In the genomic region with DNA sequence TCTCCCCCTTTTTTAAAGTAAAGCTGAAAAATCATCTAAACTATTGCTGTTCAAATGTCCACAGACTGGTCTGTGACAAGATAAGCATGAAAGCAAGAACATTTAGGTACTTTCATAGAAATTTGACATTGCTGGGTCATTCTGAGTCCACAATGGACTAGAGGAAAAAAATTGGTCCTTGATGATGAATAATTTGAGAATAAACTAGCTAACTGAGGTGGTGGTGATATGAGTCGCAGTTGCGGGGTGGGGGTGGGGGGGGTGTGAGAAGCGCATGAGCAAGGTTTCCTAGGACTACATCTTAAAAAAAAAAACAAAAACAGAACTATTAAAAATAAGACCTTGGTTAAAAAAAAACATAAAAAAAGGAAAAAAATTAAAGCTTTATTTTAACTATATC, we compare ENCODE assay signal across 23 cellular contexts.
DNase-seq lines count a peak whose midpoint lies in the region; ATAC-seq lines count a peak whose summit lies in the region.
"Had no signal": no experiment of that assay in that cellular context is flagged by ENCODE, and none has a peak within 500 bp of the region (broad histone marks: within the 10 kb centered on the region; RNA-seq: fewer than 3 reads in every experiment).

No MANE protein-coding gene starts in this region.

- DNase-seq in activated CD4-positive, CD25-positive, alpha-beta regulatory T cell treated with anti-CD3 and anti-CD28 coated beads, Interleukin-2, amount 50 U/mL, for 72 hours: no peak
- DNase-seq in CD4-positive, CD25-positive, alpha-beta regulatory T cell: no peak
- DNase-seq in T-helper 17 cell (no peak), activated gamma-delta T cell (lab: John Stamatoyannopoulos, UW) (no peak), T-helper 9 cell (no peak), HT-29 (ENCODE audit: low spot score) (no peak)
- no peak for DNase-seq in effector memory CD8-positive, alpha-beta T cell
- DNase-seq: 8988T; adrenal gland; AML-193; brain microvascular endothelial cell; Caco-2; effector CD8-positive, alpha-beta T cell; EL; NCI-H1105; NCI-H2029 treated with DMSO at 0.1 percent for 48 hours; NCI-H446; PC-3; SHP77 had no signal

- peak; percentile 12 to 34 for ATAC-seq in activated CD4-positive, CD25-positive, alpha-beta regulatory T cell treated with anti-CD3 and anti-CD28 coated beads, Interleukin-2, amount 50 U/mL, for 24 hours
- no peak for ATAC-seq in CD4-positive, CD25-positive, alpha-beta regulatory T cell (ENCODE audit: low read depth in 2 of 2)
- no peak for ATAC-seq in T-helper 17 cell
- ATAC-seq in effector memory CD8-positive, alpha-beta T cell (replicated peaks): peak; percentile 32
- ATAC-seq: esophagus mucosa, PC-3 had no signal

- peaks cover 57% of the 10 kb centered on the region for H3K4me1 ChIP-seq in CD4-positive, CD25-positive, alpha-beta regulatory T cell (ENCODE audit: control insufficient read depth, insufficient read depth, low read length, poor library complexity, severe bottlenecking)
- H3K4me1 ChIP-seq: prostate gland had no signal

- H3K27ac Mint-ChIP-seq in CD4-positive, CD25-positive, alpha-beta regulatory T cell: peak overlapping the region in 2 of 3 donors; percentile 11 to 42
- H3K27ac Mint-ChIP-seq in T-helper 17 cell: no peak overlapping the region
- H3K27ac Mint-ChIP-seq in effector memory CD8-positive, alpha-beta T cell: peak overlapping the region; percentile 50 to 56

- H3K4me3 ChIP-seq in CD4-positive, CD25-positive, alpha-beta regulatory T cell (ENCODE audit: low read depth, low read length): peak overlapping the region; percentile 67
- H3K4me3 ChIP-seq: adrenal gland, lung, prostate gland had no signal

- H3K4me3 Mint-ChIP-seq in CD4-positive, CD25-positive, alpha-beta regulatory T cell: peak overlapping the region; percentile 30 to 76 (median 50)
- peak overlapping the region; percentile 67 for H3K4me3 Mint-ChIP-seq in T-helper 17 cell
- H3K4me3 Mint-ChIP-seq in effector memory CD8-positive, alpha-beta T cell: peak overlapping the region; percentile 63 to 66

- H3K27ac ChIP-seq in CD4-positive, CD25-positive, alpha-beta regulatory T cell (ENCODE audit: insufficient read depth, low read length, poor library complexity, severe bottlenecking): no peak overlapping the region
- H3K27ac ChIP-seq: adrenal gland, brain microvascular endothelial cell, prostate gland had no signal

- no peaks in the 10 kb centered on the region for H3K9me3 Mint-ChIP-seq in CD4-positive, CD25-positive, alpha-beta regulatory T cell
- H3K9me3 Mint-ChIP-seq in effector memory CD8-positive, alpha-beta T cell: no peaks in the 10 kb centered on the region

- peaks cover 8% of the 10 kb centered on the region for H3K36me3 ChIP-seq in CD4-positive, CD25-positive, alpha-beta regulatory T cell (ENCODE audit: control insufficient read depth, insufficient read depth, low read length)
- H3K36me3 ChIP-seq: adrenal gland, brain microvascular endothelial cell, prostate gland had no signal

- no peaks in the 10 kb centered on the region for H3K9me3 ChIP-seq in CD4-positive, CD25-positive, alpha-beta regulatory T cell (ENCODE audit: control insufficient read depth in 2 of 2, low read length in 2 of 2)
- no peaks in the 10 kb centered on the region for H3K9me3 ChIP-seq in T-helper 17 cell (ENCODE audit: control insufficient read depth, low read length, poor library complexity, severe bottlenecking)
- H3K9me3 ChIP-seq: adrenal gland, Caco-2, prostate gland had no signal

- no peaks in the 10 kb centered on the region for H3K27me3 Mint-ChIP-seq in CD4-positive, CD25-positive, alpha-beta regulatory T cell
- H3K27me3 Mint-ChIP-seq in T-helper 17 cell: no peaks in the 10 kb centered on the region
- H3K27me3 Mint-ChIP-seq in effector memory CD8-positive, alpha-beta T cell: no peaks in the 10 kb centered on the region

- H3K27me3 ChIP-seq in CD4-positive, CD25-positive, alpha-beta regulatory T cell (ENCODE audit: control insufficient read depth, insufficient read depth, low read length): no peaks in the 10 kb centered on the region
- H3K27me3 ChIP-seq: adrenal gland, brain microvascular endothelial cell had no signal

- H3K36me3 Mint-ChIP-seq in CD4-positive, CD25-positive, alpha-beta regulatory T cell: peaks cover 15% of the 10 kb centered on the region
- H3K36me3 Mint-ChIP-seq in T-helper 17 cell (ENCODE audit: low read depth): peaks cover 2% of the 10 kb centered on the region
- peaks cover 10% of the 10 kb centered on the region for H3K36me3 Mint-ChIP-seq in effector memory CD8-positive, alpha-beta T cell (ENCODE audit: insufficient read depth)

- peaks cover 43 to 68% (median 56%) of the 10 kb centered on the region in 4 donors for H3K4me1 Mint-ChIP-seq in CD4-positive, CD25-positive, alpha-beta regulatory T cell
- peaks cover 47% of the 10 kb centered on the region for H3K4me1 Mint-ChIP-seq in T-helper 17 cell
- peaks cover 19 to 52% of the 10 kb centered on the region in 2 donors for H3K4me1 Mint-ChIP-seq in effector memory CD8-positive, alpha-beta T cell (ENCODE audit: low read depth in 2 of 2)

Comparison
In these comparisons a context has a peak if more than half of its experiments do, and no peak if none do; other contexts are left out.
1. ATAC-seq: peak in activated CD4-positive, CD25-positive, alpha-beta regulatory T cell treated with anti-CD3 and anti-CD28 coated beads, Interleukin-2, amount 50 U/mL, for 24 hours (2 of 2) and effector memory CD8-positive, alpha-beta T cell (single experiment); none in CD4-positive, CD25-positive, alpha-beta regulatory T cell (0 of 2) and T-helper 17 cell (single experiment).
2. Peak in every context shown above with its lines, with median percentiles within 50 percentile points of each other: H3K4me3 Mint-ChIP-seq.